ENCODE assay signal across 25 cellular contexts in the genomic region with DNA sequence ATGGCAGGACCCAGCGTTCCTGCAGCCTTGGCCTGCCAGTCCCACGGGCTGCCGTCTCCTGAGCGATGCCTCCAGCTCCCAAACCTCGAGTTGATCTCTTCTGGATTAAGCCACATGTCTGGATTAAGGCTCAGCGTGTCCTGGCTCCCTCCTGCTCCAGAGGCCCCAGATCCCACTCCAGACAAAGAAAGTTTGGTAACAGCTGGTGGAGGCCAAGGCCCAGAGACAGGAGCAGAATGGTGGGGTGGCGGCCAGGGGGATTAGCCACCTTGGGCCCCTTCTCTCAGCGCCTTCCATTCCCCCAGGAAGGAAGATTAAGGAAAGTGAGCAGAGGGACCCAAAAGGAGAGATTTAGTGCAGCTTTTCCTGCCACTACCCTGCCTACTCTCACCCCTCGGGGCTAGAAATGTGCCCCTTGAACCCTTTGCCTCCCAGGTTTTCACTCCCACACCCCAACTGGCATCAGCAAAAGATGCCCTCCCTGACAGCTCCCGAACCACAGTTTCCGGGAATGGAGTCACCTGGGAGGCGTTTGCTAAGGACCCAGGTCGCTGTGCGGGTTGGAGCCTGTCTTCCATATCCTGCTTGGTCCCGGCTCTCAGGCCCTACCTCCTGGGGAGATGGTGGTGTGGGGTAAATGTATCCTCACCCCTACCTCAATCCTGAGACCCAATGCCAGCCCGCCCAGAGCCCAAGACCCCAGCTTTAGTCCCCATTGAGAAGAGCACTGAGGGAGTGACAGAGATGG. TPM values are rescaled to one million over a fixed set of nuclear protein-coding genes. Genes with fewer than 3 reads are reported as not detected.
DNase-seq lines count a peak whose midpoint lies in the region; ATAC-seq, FAIRE-seq and TF ChIP-seq lines count a peak whose summit lies in the region.
"Had no signal": no experiment of that assay in that cellular context is flagged by ENCODE, and none has a peak within 500 bp of the region (broad histone marks: within the 10 kb centered on the region; RNA-seq: fewer than 3 reads in every experiment).

No MANE protein-coding gene starts in this region.

- no peak for ATAC-seq in GM23338
- ATAC-seq: K562 had no signal

- no peak overlapping the region for H3K27ac Mint-ChIP-seq in GM23338
- H3K27ac Mint-ChIP-seq: B cell, HFFc6 had no signal

- no peaks in the 10 kb centered on the region for H3K36me3 Mint-ChIP-seq in GM23338 (ENCODE audit: low read depth)

- peaks cover 7% of the 10 kb centered on the region for H3K27me3 Mint-ChIP-seq in GM23338 (ENCODE audit: insufficient read depth, low read depth, poor library complexity)

- H3K4me3 ChIP-seq in bronchial epithelial cell (ENCODE audit: low read depth, low read length) (no peak overlapping the region), prostate gland (no peak overlapping the region), GM23338 (no peak overlapping the region)
- H3K4me3 ChIP-seq: K562 had no signal

- no peaks in the 10 kb centered on the region for H4K20me1 ChIP-seq in GM23338 (replicated peaks; ENCODE audit: insufficient read depth)

- H3K27ac ChIP-seq in C4-2B (peak overlapping the region; percentile 99), prostate gland (peak overlapping the region; percentile 86 to 90), GM23338 (ENCODE audit: low read depth) (no peak overlapping the region)
- H3K27ac ChIP-seq: HL-60 had no signal

- no peaks in the 10 kb centered on the region for H3K79me2 ChIP-seq in GM23338 (replicated peaks; ENCODE audit: insufficient read depth)

- H3K4me2 ChIP-seq in GM23338 = no peak overlapping the region

- 78% methylated on average over 15 of the region's 16 CpGs for WGBS in prostate gland

- H3K4me1 Mint-ChIP-seq in GM23338 = peaks cover 11% of the 10 kb centered on the region; the same call in 2 of the 3 replicates

- H3K36me3 ChIP-seq in bronchial epithelial cell (ENCODE audit: control insufficient read depth, insufficient read depth, low read length) (no peaks in the 10 kb centered on the region), prostate gland (no peaks in the 10 kb centered on the region), GM23338 (ENCODE audit: insufficient read depth) (no peaks in the 10 kb centered on the region)

- no peak for FAIRE-seq in bronchial epithelial cell (lab: Jason Lieb, UNC)
- FAIRE-seq: A204.1, HepG2, K562 had no signal

- TF ChIP-seq CTCF in C4-2B (conservative IDR thresholded peaks at IDR 0.05) = no peak
- TF ChIP-seq CTCF in bronchial epithelial cell (IDR thresholded peaks at IDR 0.05; ENCODE audit: insufficient read depth, low read length, severe bottlenecking) = no peak
- no peak for TF ChIP-seq CTCF in prostate gland (IDR thresholded peaks at IDR 0.05)
- TF ChIP-seq CTCF in GM23338 (conservative IDR thresholded peaks at IDR 0.05; ENCODE audit: low read depth in 2 of 2) = no peak

- no peaks in the 10 kb centered on the region for H3K9me2 ChIP-seq in GM23338 (ENCODE audit: insufficient read depth)

- no peaks in the 10 kb centered on the region for H3F3A ChIP-seq in GM23338 (replicated peaks; ENCODE audit: low read depth)

- DNase-seq in NCI-H82 treated with DMSO at 0.1 percent for 48 hours (lab: John Stamatoyannopoulos, UW; ENCODE audit: unreplicated experiment) (peak; percentile 91), bronchial epithelial cell (ENCODE audit: low read depth) (peak; percentile 68), prostate gland (ENCODE audit: low spot score) (no peak), NOMO-1 treated with DMSO at 0.1 percent for 48 hours (lab: John Stamatoyannopoulos, UW; ENCODE audit: unreplicated experiment) (no peak), GM23338 (ENCODE audit: low spot score) (no peak), NCI-H2107 treated with DMSO at 0.1 percent for 48 hours (lab: John Stamatoyannopoulos, UW; ENCODE audit: unreplicated experiment) (no peak), NOMO-1 treated with dmso at 0.1 percent for 144 hours (lab: John Stamatoyannopoulos, UW; ENCODE audit: unreplicated experiment) (no peak)
- DNase-seq: DMS79, H7, HFFc6, MM.1S, NCI-H1048, NCI-H1417 treated with DMSO at 0.1 percent for 48 hours, NCI-H187, NCI-H748 treated with DMSO at 0.1 percent for 48 hours, OCI-M1, SHP77 had no signal

- H3K4me3 Mint-ChIP-seq in GM23338 = no peak overlapping the region
- H3K4me3 Mint-ChIP-seq: B cell, HFFc6 had no signal

- no peak overlapping the region for H2AFZ ChIP-seq in GM23338

- TF ChIP-seq POLR2A in prostate gland (IDR thresholded peaks at IDR 0.05) = no peak

- intact Hi-C loops in prostate gland (cut with DNase I) = no loop called here

- H3K27me3 ChIP-seq in bronchial epithelial cell (ENCODE audit: control insufficient read depth, insufficient read depth, low read length) (no peaks in the 10 kb centered on the region), prostate gland (replicated peaks; ENCODE audit: insufficient read depth) (no peaks in the 10 kb centered on the region), GM23338 (ENCODE audit: insufficient read depth) (no peaks in the 10 kb centered on the region)

- H3K4me1 ChIP-seq in prostate gland (replicated peaks) (peaks cover 49% of the 10 kb centered on the region), GM23338 (ENCODE audit: insufficient read depth) (no peaks in the 10 kb centered on the region)

- H3K9me3 ChIP-seq in prostate gland = no peaks in the 10 kb centered on the region

- peaks cover 2% of the 10 kb centered on the region; the same call in 1 of the 3 replicates for H3K9me3 Mint-ChIP-seq in GM23338
- H3K9me3 Mint-ChIP-seq: HFFc6 had no signal

TF ChIP-seq in GM23338, 12 proteins besides CTCF, POLR2A, EP300 and RAD21:
- no peak for TF ChIP-seq ZNF331 (CRISPR knock-in tag; IDR thresholded peaks at IDR 0.05; ENCODE audit: low read depth)
- no peak for TF ChIP-seq STAT1 (IDR thresholded peaks at IDR 0.05; ENCODE audit: unreplicated experiment)
- TF ChIP-seq, protein P1, sequence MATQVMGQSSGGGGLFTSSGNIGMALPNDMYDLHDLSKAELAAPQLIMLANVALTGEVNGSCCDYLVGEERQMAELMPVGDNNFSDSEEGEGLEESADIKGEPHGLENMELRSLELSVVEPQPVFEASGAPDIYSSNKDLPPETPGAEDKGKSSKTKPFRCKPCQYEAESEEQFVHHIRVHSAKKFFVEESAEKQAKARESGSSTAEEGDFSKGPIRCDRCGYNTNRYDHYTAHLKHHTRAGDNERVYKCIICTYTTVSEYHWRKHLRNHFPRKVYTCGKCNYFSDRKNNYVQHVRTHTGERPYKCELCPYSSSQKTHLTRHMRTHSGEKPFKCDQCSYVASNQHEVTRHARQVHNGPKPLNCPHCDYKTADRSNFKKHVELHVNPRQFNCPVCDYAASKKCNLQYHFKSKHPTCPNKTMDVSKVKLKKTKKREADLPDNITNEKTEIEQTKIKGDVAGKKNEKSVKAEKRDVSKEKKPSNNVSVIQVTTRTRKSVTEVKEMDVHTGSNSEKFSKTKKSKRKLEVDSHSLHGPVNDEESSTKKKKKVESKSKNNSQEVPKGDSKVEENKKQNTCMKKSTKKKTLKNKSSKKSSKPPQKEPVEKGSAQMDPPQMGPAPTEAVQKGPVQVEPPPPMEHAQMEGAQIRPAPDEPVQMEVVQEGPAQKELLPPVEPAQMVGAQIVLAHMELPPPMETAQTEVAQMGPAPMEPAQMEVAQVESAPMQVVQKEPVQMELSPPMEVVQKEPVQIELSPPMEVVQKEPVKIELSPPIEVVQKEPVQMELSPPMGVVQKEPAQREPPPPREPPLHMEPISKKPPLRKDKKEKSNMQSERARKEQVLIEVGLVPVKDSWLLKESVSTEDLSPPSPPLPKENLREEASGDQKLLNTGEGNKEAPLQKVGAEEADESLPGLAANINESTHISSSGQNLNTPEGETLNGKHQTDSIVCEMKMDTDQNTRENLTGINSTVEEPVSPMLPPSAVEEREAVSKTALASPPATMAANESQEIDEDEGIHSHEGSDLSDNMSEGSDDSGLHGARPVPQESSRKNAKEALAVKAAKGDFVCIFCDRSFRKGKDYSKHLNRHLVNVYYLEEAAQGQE (IDR thresholded peaks at IDR 0.05; ENCODE audit: unreplicated experiment) = no peak
- no peak for TF ChIP-seq JUNB (IDR thresholded peaks at IDR 0.05; ENCODE audit: unreplicated experiment)
- TF ChIP-seq, protein P2, sequence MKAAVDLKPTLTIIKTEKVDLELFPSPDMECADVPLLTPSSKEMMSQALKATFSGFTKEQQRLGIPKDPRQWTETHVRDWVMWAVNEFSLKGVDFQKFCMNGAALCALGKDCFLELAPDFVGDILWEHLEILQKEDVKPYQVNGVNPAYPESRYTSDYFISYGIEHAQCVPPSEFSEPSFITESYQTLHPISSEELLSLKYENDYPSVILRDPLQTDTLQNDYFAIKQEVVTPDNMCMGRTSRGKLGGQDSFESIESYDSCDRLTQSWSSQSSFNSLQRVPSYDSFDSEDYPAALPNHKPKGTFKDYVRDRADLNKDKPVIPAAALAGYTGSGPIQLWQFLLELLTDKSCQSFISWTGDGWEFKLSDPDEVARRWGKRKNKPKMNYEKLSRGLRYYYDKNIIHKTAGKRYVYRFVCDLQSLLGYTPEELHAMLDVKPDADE (IDR thresholded peaks at IDR 0.05) = no peak

RNA-seq across cellular contexts. Expression of gene SPDEF, which starts 6.9 kb away (rescaled TPM):
- 2.4 and 5.0 TPM in 2 replicates for total RNA-seq in bronchial epithelial cell
- 100 to 1,000 TPM; 165 to 738 TPM for total RNA-seq in prostate gland
- total RNA-seq in GM23338 (2014; rRNA removed; shearing (Covaris generic)) = 0.69 TPM in 1 of 2 replicates, not detected in the other
- not detected in 2 replicates for polyA plus RNA-seq in GM23338 (2016; fragmentation: Nextera tagmentation; extraction: Ambion mirVana)
- total RNA-seq: B cell, HepG2, HFFc6, LHCN-M2, NCI-H460 had no signal
- polyA plus RNA-seq: HepG2 had no signal

Comparison
In these comparisons a context has a peak if more than half of its experiments do, and no peak if none do; other contexts are left out.
1. DNase-seq: peak in NCI-H82 treated with DMSO at 0.1 percent for 48 hours (single experiment) and bronchial epithelial cell (single experiment); none in prostate gland (single experiment), NOMO-1 treated with DMSO at 0.1 percent for 48 hours (single experiment), GM23338 (single experiment), NCI-H2107 treated with DMSO at 0.1 percent for 48 hours (single experiment) and NOMO-1 treated with dmso at 0.1 percent for 144 hours (single experiment).
2. RNA of gene SPDEF, which starts 6.9 kb away (total RNA-seq): 165 to 738 TPM in prostate gland; 2.4 to 5.0 TPM in bronchial epithelial cell and 0.69 TPM in GM23338; every median in the first group is over 10 times any median in the second.